ENCODE assay signal across 9 cellular contexts in the genomic region with DNA sequence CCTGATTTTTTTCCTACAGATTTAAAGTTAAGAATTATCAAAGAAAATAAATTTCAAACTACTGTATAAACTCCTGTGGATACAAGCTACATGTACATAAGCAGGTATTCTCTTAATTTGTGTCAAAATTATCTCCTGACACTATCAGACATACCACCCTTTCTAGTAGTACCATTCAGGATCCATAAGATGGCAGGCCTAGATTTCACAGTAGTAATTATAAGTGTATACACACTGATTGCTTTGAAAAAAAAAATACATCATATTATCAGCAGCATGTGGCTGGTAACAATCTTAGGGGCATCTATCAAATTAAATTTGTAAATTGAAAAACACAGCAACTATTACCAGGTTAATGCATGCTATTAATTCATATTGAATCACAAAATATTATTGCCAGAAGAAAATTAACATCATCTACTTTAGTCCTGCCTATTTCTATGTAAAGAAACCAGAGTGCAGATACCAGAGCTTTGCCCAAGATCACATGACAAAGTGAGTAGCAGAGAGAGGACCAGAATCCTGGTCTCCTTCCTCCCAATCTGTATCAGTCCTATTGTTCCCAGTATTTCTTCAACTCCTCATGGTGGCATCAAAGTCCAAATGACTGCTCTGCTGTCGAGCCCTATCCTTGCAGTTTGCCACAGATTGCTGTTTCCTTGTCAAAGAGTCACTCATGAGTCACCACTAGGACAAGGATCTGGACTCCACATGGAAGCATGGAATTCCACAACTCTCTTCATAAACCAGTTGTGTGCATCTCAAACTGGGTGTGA. TPM values are rescaled to one million over a fixed set of nuclear protein-coding genes. Genes with fewer than 3 reads are reported as not detected.
DNase-seq lines count a peak whose midpoint lies in the region; ATAC-seq and TF ChIP-seq lines count a peak whose summit lies in the region.
"Had no signal": no experiment of that assay in that cellular context is flagged by ENCODE, and none has a peak within 500 bp of the region (broad histone marks: within the 10 kb centered on the region; RNA-seq: fewer than 3 reads in every experiment).

No MANE protein-coding gene starts in this region.

- intact Hi-C loops in colonic mucosa (cut with DNase I), result no loop called here
- intact Hi-C loops in naive thymus-derived CD4-positive, alpha-beta T cell (cut with micrococcal nuclease), result loop anchor here (1.0 to 2.0 kb wide), 6 partner anchors 14 to 389 kb away; no protein-coding TSS in a partner anchor

- H3K9me3 Mint-ChIP-seq in naive thymus-derived CD4-positive, alpha-beta T cell, result no peaks in the 10 kb centered on the region

- H3K36me3 Mint-ChIP-seq in naive thymus-derived CD4-positive, alpha-beta T cell, result no peaks in the 10 kb centered on the region

- peak; percentile 90 for ATAC-seq in naive thymus-derived CD4-positive, alpha-beta T cell
- ATAC-seq in GM18505 (IDR thresholded peaks at IDR 0.05; ENCODE audit: unreplicated experiment), result no peak

- no peak overlapping the region for H3K27ac Mint-ChIP-seq in naive thymus-derived CD4-positive, alpha-beta T cell

- no peak for TF ChIP-seq CTCF in colonic mucosa (IDR thresholded peaks at IDR 0.05)

- DNase-seq in DMS 273 (lab: John Stamatoyannopoulos, UW; ENCODE audit: unreplicated experiment) (peak; percentile 26), DMS 273 treated with DMSO at 0.1 percent for 48 hours (lab: John Stamatoyannopoulos, UW) (no peak), NCI-H146 (lab: John Stamatoyannopoulos, UW) (peak; percentile 17), colonic mucosa (peak; percentile 46), UCSD-AML1 (lab: John Stamatoyannopoulos, UW; ENCODE audit: unreplicated experiment) (no peak), NCI-H1048 (lab: John Stamatoyannopoulos, UW) (no peak)
- DNase-seq in naive thymus-derived CD4-positive, alpha-beta T cell, result peak in 7 of 9 donors; percentile 25 to 60 (median 39)

- H3K27me3 ChIP-seq in colonic mucosa, result no peaks in the 10 kb centered on the region
- no peaks in the 10 kb centered on the region for H3K27me3 ChIP-seq in naive thymus-derived CD4-positive, alpha-beta T cell (ENCODE audit: control insufficient read depth in 2 of 2, insufficient read depth in 2 of 2, low read length in 2 of 2)

- no peak overlapping the region for H3K4me3 Mint-ChIP-seq in naive thymus-derived CD4-positive, alpha-beta T cell

- no peaks in the 10 kb centered on the region for H3K36me3 ChIP-seq in colonic mucosa
- H3K36me3 ChIP-seq in naive thymus-derived CD4-positive, alpha-beta T cell (ENCODE audit: control insufficient read depth in 2 of 3, insufficient read depth in 3 of 3, low read length in 3 of 3), result no peaks in the 10 kb centered on the region

- H3K9ac ChIP-seq in colonic mucosa (ENCODE audit: low read depth in 2 of 2, low read length in 2 of 2), result no peak overlapping the region

- peaks cover 0 to 8% (median 4%) of the 10 kb centered on the region in 7 donors for H3K4me1 Mint-ChIP-seq in naive thymus-derived CD4-positive, alpha-beta T cell

- H3K27me3 Mint-ChIP-seq in naive thymus-derived CD4-positive, alpha-beta T cell, result peaks cover 0 to 25% (median 0%) of the 10 kb centered on the region in 5 donors

- no peaks in the 10 kb centered on the region for H3K9me3 ChIP-seq in colonic mucosa
- H3K9me3 ChIP-seq in naive thymus-derived CD4-positive, alpha-beta T cell (ENCODE audit: control insufficient read depth in 2 of 3, low read length in 3 of 3), result no peaks in the 10 kb centered on the region

- H3K4me3 ChIP-seq in colonic mucosa, result no peak overlapping the region
- no peak overlapping the region for H3K4me3 ChIP-seq in naive thymus-derived CD4-positive, alpha-beta T cell (ENCODE audit: low read length)

- no peak overlapping the region for H3K27ac ChIP-seq in colonic mucosa
- no peak overlapping the region for H3K27ac ChIP-seq in naive thymus-derived CD4-positive, alpha-beta T cell (ENCODE audit: low read depth, low read length)
- H3K27ac ChIP-seq: 22Rv1 had no signal

- CTCF ChIA-PET in naive thymus-derived CD4-positive, alpha-beta T cell (lab: Charles Lee), result interaction anchor here (0.7 to 3.4 kb wide), 8 partner anchors 10 to 389 kb away, joined by 3 to 36 read pairs (median 9); a partner anchor contains a TSS

- no peak for TF ChIP-seq POLR2A in GM18505 (IDR thresholded peaks at IDR 0.05; ENCODE audit: borderline replicate concordance, extremely low read depth, insufficient read depth, insufficient read length)

- POLR2A ChIA-PET in naive thymus-derived CD4-positive, alpha-beta T cell (lab: Charles Lee), result interaction anchor here (0.5 to 3.7 kb wide), 8 partner anchors 11 to 939 kb away, joined by 3 to 47 read pairs (median 4); a partner anchor contains a TSS

- no peaks in the 10 kb centered on the region for H3K4me1 ChIP-seq in colonic mucosa
- H3K4me1 ChIP-seq in naive thymus-derived CD4-positive, alpha-beta T cell (ENCODE audit: control insufficient read depth in 2 of 2, insufficient read depth in 2 of 2, low read length in 2 of 2), result no peaks in the 10 kb centered on the region

RNA-seq across cellular contexts. Expression of a gene that starts 27.7 kb away (rescaled TPM):
- total RNA-seq in colonic mucosa, result 100 to 1,000 TPM; 676 to 714 TPM
- 100 to 1,000 TPM; 611 to 748 (median 634) TPM for total RNA-seq in naive thymus-derived CD4-positive, alpha-beta T cell
- polyA plus RNA-seq in naive thymus-derived CD4-positive, alpha-beta T cell, result 1,000 to 10,000 TPM; 1,888 to 2,295 TPM

RNA-seq across cellular contexts. Expression of a gene that starts 37.4 kb away (rescaled TPM):
- 10 to 100 TPM; 14.7 to 22.1 TPM for total RNA-seq in colonic mucosa
- 10 to 100 TPM; 23.6 to 30.2 (median 28.7) TPM for total RNA-seq in naive thymus-derived CD4-positive, alpha-beta T cell
- polyA plus RNA-seq in naive thymus-derived CD4-positive, alpha-beta T cell, result 1 to 10 TPM; 8.4 to 8.5 TPM

Comparison
In these comparisons a context has a peak if more than half of its experiments do, and no peak if none do; other contexts are left out.
1. DNase-seq: peak in DMS 273 (single experiment), NCI-H146 (single experiment), colonic mucosa (single experiment) and naive thymus-derived CD4-positive, alpha-beta T cell (7 of 9); none in DMS 273 treated with DMSO at 0.1 percent for 48 hours (single experiment), UCSD-AML1 (single experiment) and NCI-H1048 (single experiment).